1 cellular context compared by ENCODE assay signal in genomic region chr7:34842782-34843181, GRCh38.
TF ChIP-seq lines count a peak whose summit lies in the region.

No MANE protein-coding gene starts in this region.

TF ChIP-seq in GM23338, 12 proteins besides CTCF, POLR2A, EP300 and RAD21 (continued from another document):
- TF ChIP-seq ZNF462 (CRISPR knock-in tag; IDR thresholded peaks at IDR 0.05): no peak
- TF ChIP-seq ZNF114 (CRISPR knock-in tag; IDR thresholded peaks at IDR 0.05): no peak
- no peak for TF ChIP-seq ETS1 (IDR thresholded peaks at IDR 0.05)
- no peak for TF ChIP-seq STAT1 (IDR thresholded peaks at IDR 0.05; ENCODE audit: unreplicated experiment)
- TF ChIP-seq JUNB (IDR thresholded peaks at IDR 0.05; ENCODE audit: unreplicated experiment): no peak
- TF ChIP-seq CREB1 (CRISPR knock-in tag; IDR thresholded peaks at IDR 0.05; ENCODE audit: low read depth): no peak
- TF ChIP-seq EZH2phosphoT487 (IDR thresholded peaks at IDR 0.05; ENCODE audit: unreplicated experiment): no peak
- TF ChIP-seq ZNF331 (CRISPR knock-in tag; IDR thresholded peaks at IDR 0.05; ENCODE audit: low read depth): no peak
- TF ChIP-seq REST (IDR thresholded peaks at IDR 0.05; ENCODE audit: unreplicated experiment): no peak
- no peak for TF ChIP-seq EZH2 (IDR thresholded peaks at IDR 0.05; ENCODE audit: low read depth, unreplicated experiment)
